Comparison of ENCODE assay signal across 23 cellular contexts in genomic region chr21:43972850-43973633, GRCh38. TPM values are rescaled to one million over a fixed set of nuclear protein-coding genes. Genes with fewer than 3 reads are reported as not detected.
A peak's percentile ranks its signal among the peaks of the same experiment; 100 is the strongest.
DNase-seq lines count a peak whose midpoint lies in the region; ATAC-seq and TF ChIP-seq lines count a peak whose summit lies in the region.
"Had no signal": no experiment of that assay in that cellular context is flagged by ENCODE, and none has a peak within 500 bp of the region (broad histone marks: within the 10 kb centered on the region; RNA-seq: fewer than 3 reads in every experiment).

No MANE protein-coding gene starts in this region.

- no peak overlapping the region for H3K27ac ChIP-seq in SK-N-SH (ENCODE audit: low read depth in 2 of 2, low read length in 1 of 2)
- H3K27ac ChIP-seq in VCaP = 0 out of 2 replicates have a peak overlapping the region, but pooled peaks have one; percentile 6
- H3K27ac ChIP-seq in CD4-positive, alpha-beta T cell (ENCODE audit: low read depth, low read length) = no peak overlapping the region
- H3K27ac ChIP-seq: foreskin keratinocyte, neutrophil, sigmoid colon, uterus had no signal

- DNase-seq in SK-N-SH (peak; percentile 69), mucosa of descending colon (peak in 2 of 3 donors; percentile 31 to 42)
- DNase-seq in stimulated activated naive B cell treated with anti-CD40 and anti-IgM and Interleukin-4, amounts not matched to agents 10 μg/mL and 1 μg/mL and 100 μg/mL, for 72 hours = no peak
- no peak for DNase-seq in CD4-positive, alpha-beta T cell
- DNase-seq in stimulated activated CD8-positive, alpha-beta memory T cell treated with anti-CD3 and anti-CD28 coated beads, Interleukin-4, amount 100 ng/mL, for 48 hours = no peak
- DNase-seq: 8988T; activated effector memory CD4-positive, alpha-beta T cell treated with Interleukin-2 at 50 U/mL for 16 hours; foreskin keratinocyte; midbrain; NCI-H1417 treated with DMSO at 0.1 percent for 48 hours; NCI-H2171; NCI-H748 treated with DMSO at 0.1 percent for 48 hours; PC-3; sigmoid colon; stimulated activated naive CD8-positive, alpha-beta T cell treated with anti-CD3 and anti-CD28 coated beads, Interleukin-15, amount 100 ng/mL, for 72 hours; T1000; uterus had no signal

- peaks cover 41 to 49% of the 10 kb centered on the region in 2 donors for H3K36me3 Mint-ChIP-seq in stimulated activated naive B cell treated with anti-CD40 and anti-IgM and Interleukin-4, amounts not matched to agents 10 μg/mL and 1 μg/mL and 100 μg/mL, for 72 hours
- peaks cover 50% of the 10 kb centered on the region for H3K36me3 Mint-ChIP-seq in CD4-positive, alpha-beta T cell (ENCODE audit: low read depth)

- no peaks in the 10 kb centered on the region for H3K79me2 ChIP-seq in SK-N-SH (ENCODE audit: insufficient read depth)

- no peaks in the 10 kb centered on the region for H3K9me2 ChIP-seq in SK-N-SH

- CTCF ChIA-PET in SK-N-SH (lab: Yijun Ruan, JAX) = interaction anchor here (0.7 to 1.5 kb wide), 3 partner anchors 9 to 156 kb away, joined by 3 to 6 read pairs (median 3); no protein-coding TSS in a partner anchor
- CTCF ChIA-PET in CD4-positive, alpha-beta T cell (lab: Charles Lee) = no interaction called here

- H3K9ac ChIP-seq in SK-N-SH = no peak overlapping the region

- H3K27ac Mint-ChIP-seq in stimulated activated naive B cell treated with anti-CD40 and anti-IgM and Interleukin-4, amounts not matched to agents 10 μg/mL and 1 μg/mL and 100 μg/mL, for 72 hours = peak overlapping the region; percentile 51
- H3K27ac Mint-ChIP-seq in CD4-positive, alpha-beta T cell = no peak overlapping the region
- H3K27ac Mint-ChIP-seq: GM23338 had no signal

- H3F3A ChIP-seq in SK-N-SH (replicated peaks; ENCODE audit: insufficient read depth) = no peaks in the 10 kb centered on the region

- no peak overlapping the region for H3K4me3 ChIP-seq in SK-N-SH (ENCODE audit: low read depth in 2 of 2, low read length in 1 of 2)
- no peak overlapping the region for H3K4me3 ChIP-seq in mucosa of descending colon
- H3K4me3 ChIP-seq: GM23338, sigmoid colon, uterus had no signal

- no peak for TF ChIP-seq EP300 in SK-N-SH (IDR thresholded peaks at IDR 0.05; ENCODE audit: borderline replicate concordance in 1 of 2, low read depth in 1 of 2, low read length in 1 of 2)

- POLR2A ChIA-PET in SK-N-SH (lab: Yijun Ruan, JAX) = interaction anchor here (1.1 kb wide), 1 partner anchor 39 kb away, joined by 3 read pairs; the partner anchor contains the start of gene TRAPPC10
- POLR2A ChIA-PET in CD4-positive, alpha-beta T cell (lab: Charles Lee) = interaction anchor here (0.6 kb wide), 1 partner anchor 26 kb away, joined by 5 read pairs; no protein-coding TSS in a partner anchor

- H3K27me3 ChIP-seq in SK-N-SH (ENCODE audit: insufficient read depth) = no peaks in the 10 kb centered on the region
- no peaks in the 10 kb centered on the region for H3K27me3 ChIP-seq in CD4-positive, alpha-beta T cell (ENCODE audit: control insufficient read depth, insufficient read depth, low read length)
- H3K27me3 ChIP-seq: foreskin keratinocyte, neutrophil, sigmoid colon, uterus had no signal

- ATAC-seq in SK-N-SH treated with all-trans-retinoic acid at 6 μM for 48 hours (no peak), mucosa of descending colon (no peak), HG03280 (IDR thresholded peaks at IDR 0.05; ENCODE audit: unreplicated experiment) (no peak)
- no peak for ATAC-seq in stimulated activated naive B cell treated with anti-CD40 and anti-IgM and Interleukin-4, amounts not matched to agents 10 μg/mL and 1 μg/mL and 100 μg/mL, for 72 hours (replicated peaks)
- no peak for ATAC-seq in CD4-positive, alpha-beta T cell (ENCODE audit: poor library complexity)
- ATAC-seq: foreskin keratinocyte; GM23338; PC-3; stimulated activated naive CD8-positive, alpha-beta T cell treated with anti-CD3 and anti-CD28 coated beads, Interleukin-15, amount 100 ng/mL, for 72 hours had no signal

- H3K4me3 Mint-ChIP-seq in stimulated activated naive B cell treated with anti-CD40 and anti-IgM and Interleukin-4, amounts not matched to agents 10 μg/mL and 1 μg/mL and 100 μg/mL, for 72 hours = no peak overlapping the region
- no peak overlapping the region for H3K4me3 Mint-ChIP-seq in CD4-positive, alpha-beta T cell
- H3K4me3 Mint-ChIP-seq: dendritic cell treated with granulocyte-macrophage colony-stimulating factor and Interleukin-4, amounts not matched to agents 40 ng/mL and 50 ng/mL, for 4 days; GM23338; stimulated activated naive CD8-positive, alpha-beta T cell treated with anti-CD3 and anti-CD28 coated beads, Interleukin-15, amount 100 ng/mL, for 72 hours had no signal

- H3K27me3 Mint-ChIP-seq in stimulated activated naive B cell treated with anti-CD40 and anti-IgM and Interleukin-4, amounts not matched to agents 10 μg/mL and 1 μg/mL and 100 μg/mL, for 72 hours = no peaks in the 10 kb centered on the region
- H3K27me3 Mint-ChIP-seq in CD4-positive, alpha-beta T cell = no peaks in the 10 kb centered on the region
- H3K27me3 Mint-ChIP-seq: dendritic cell treated with granulocyte-macrophage colony-stimulating factor and Interleukin-4, amounts not matched to agents 40 ng/mL and 50 ng/mL, for 4 days; stimulated activated naive CD8-positive, alpha-beta T cell treated with anti-CD3 and anti-CD28 coated beads, Interleukin-15, amount 100 ng/mL, for 72 hours had no signal

- H3K36me3 ChIP-seq in SK-N-SH (replicated peaks in 1 of 2; ENCODE audit: control insufficient read depth in 1 of 2, insufficient read depth in 2 of 2, low read length in 1 of 2) (peaks cover 2 to 33% of the 10 kb centered on the region in 2 experiments), mucosa of descending colon (ENCODE audit: low read depth) (no peaks in the 10 kb centered on the region)
- H3K36me3 ChIP-seq: uterus had no signal

- TF ChIP-seq CTCF in SK-N-SH (IDR thresholded peaks at IDR 0.05) (no peak), VCaP (conservative IDR thresholded peaks at IDR 0.05) (no peak), mucosa of descending colon (IDR thresholded peaks at IDR 0.05) (no peak)
- no peak for TF ChIP-seq CTCF in CD4-positive, alpha-beta T cell (IDR thresholded peaks at IDR 0.05)

- H4K20me1 ChIP-seq in SK-N-SH (ENCODE audit: insufficient read depth) = no peaks in the 10 kb centered on the region

- no peaks in the 10 kb centered on the region; a peak in 1 of 4 replicates for H3K4me1 ChIP-seq in SK-N-SH (ENCODE audit: control insufficient read depth in 1 of 2, insufficient read depth in 2 of 2, low read depth in 1 of 2, low read length in 1 of 2)
- no peaks in the 10 kb centered on the region for H3K4me1 ChIP-seq in mucosa of descending colon (ENCODE audit: low read depth)
- H3K4me1 ChIP-seq: foreskin keratinocyte, uterus had no signal

- peaks cover 13 to 14% of the 10 kb centered on the region in 2 donors for H3K4me1 Mint-ChIP-seq in stimulated activated naive B cell treated with anti-CD40 and anti-IgM and Interleukin-4, amounts not matched to agents 10 μg/mL and 1 μg/mL and 100 μg/mL, for 72 hours
- H3K4me1 Mint-ChIP-seq in CD4-positive, alpha-beta T cell (ENCODE audit: low read depth) = peaks cover 10% of the 10 kb centered on the region
- H3K4me1 Mint-ChIP-seq: GM23338 had no signal

- H3K9me3 ChIP-seq in SK-N-SH (no peaks in the 10 kb centered on the region), mucosa of descending colon (no peaks in the 10 kb centered on the region)
- H3K9me3 ChIP-seq in CD4-positive, alpha-beta T cell (ENCODE audit: control insufficient read depth, low read length) = no peaks in the 10 kb centered on the region
- H3K9me3 ChIP-seq: neutrophil, sigmoid colon, uterus had no signal

- no peak overlapping the region for H3K4me2 ChIP-seq in SK-N-SH
- H3K4me2 ChIP-seq: GM23338 had no signal

- 89% methylated on average over 24 of the region's 29 CpGs for WGBS in SK-N-SH (ENCODE audit: low lambda C conversion rate)

- no peak for TF ChIP-seq RAD21 in SK-N-SH (IDR thresholded peaks at IDR 0.05; ENCODE audit: low read length)

- no peak overlapping the region for H2AFZ ChIP-seq in SK-N-SH (ENCODE audit: low read depth)
- H2AFZ ChIP-seq: GM23338 had no signal

- no peaks in the 10 kb centered on the region for H3K9me3 Mint-ChIP-seq in stimulated activated naive B cell treated with anti-CD40 and anti-IgM and Interleukin-4, amounts not matched to agents 10 μg/mL and 1 μg/mL and 100 μg/mL, for 72 hours
- H3K9me3 Mint-ChIP-seq in CD4-positive, alpha-beta T cell = no peaks in the 10 kb centered on the region
- H3K9me3 Mint-ChIP-seq: dendritic cell treated with granulocyte-macrophage colony-stimulating factor and Interleukin-4, amounts not matched to agents 40 ng/mL and 50 ng/mL, for 4 days; GM23338; stimulated activated naive CD8-positive, alpha-beta T cell treated with anti-CD3 and anti-CD28 coated beads, Interleukin-15, amount 100 ng/mL, for 72 hours had no signal

- intact Hi-C loops in mucosa of descending colon (cut with DNase I, micrococcal nuclease) = no loop called here
- intact Hi-C loops in CD4-positive, alpha-beta T cell (cut with DNase I, micrococcal nuclease) = no loop called here

TF ChIP-seq in SK-N-SH, 30 proteins besides CTCF, POLR2A, EP300 and RAD21 (continues in another document):
- TF ChIP-seq MEF2A (IDR thresholded peaks at IDR 0.05; ENCODE audit: borderline replicate concordance, low read depth) (no peak), RXRA (IDR thresholded peaks at IDR 0.05; ENCODE audit: borderline replicate concordance, low read depth) (no peak), FOXM1 (IDR thresholded peaks at IDR 0.05; ENCODE audit: low read depth) (no peak), TEAD4 (IDR thresholded peaks at IDR 0.05; ENCODE audit: borderline replicate concordance, insufficient read depth) (no peak), MXI1 (IDR thresholded peaks at IDR 0.05; ENCODE audit: low read depth, low read length) (no peak), GABPA (IDR thresholded peaks at IDR 0.05; ENCODE audit: low read depth) (no peak), RCOR1 (IDR thresholded peaks at IDR 0.05; ENCODE audit: low read length) (no peak), SMC3 (IDR thresholded peaks at IDR 0.05; ENCODE audit: low read depth, low read length) (no peak)

TF ChIP-seq in SK-N-SH treated with all-trans-retinoic acid at 6 μM for 48 hours, 23 proteins besides CTCF, POLR2A, EP300 and RAD21 (continues in another document):
- no peak for TF ChIP-seq RARB (CRISPR knock-in tag; IDR thresholded peaks at IDR 0.05)

RNA-seq across cellular contexts. Expression of gene TRAPPC10, which starts 39.1 kb away (rescaled TPM):
- 17.5 and 18.9 TPM in 2 replicates for polyA plus RNA-seq in SK-N-SH (2012; rRNA removed)
- polyA plus RNA-seq in SK-N-SH (2012; cell fraction: cytosol; rRNA removed) = 12.4 and 14.8 TPM in 2 replicates
- 42.6 and 53.7 TPM in 2 replicates for polyA plus RNA-seq in SK-N-SH (2012; cell fraction: nucleus; rRNA removed)
- 10 to 100 TPM; 57.7 to 86.8 (median 61.9) TPM for total RNA-seq in mucosa of descending colon
- total RNA-seq in CD4-positive, alpha-beta T cell = 100 to 1,000 TPM in 1 of 2 experiments, 10 to 100 TPM in 1; 98.1 to 101 TPM

Comparison
In these comparisons a context has a peak if more than half of its experiments do, and no peak if none do; other contexts are left out.
1. DNase-seq: peak in SK-N-SH (single experiment) and mucosa of descending colon (2 of 3); none in stimulated activated naive B cell treated with anti-CD40 and anti-IgM and Interleukin-4, amounts not matched to agents 10 μg/mL and 1 μg/mL and 100 μg/mL, for 72 hours (single experiment), CD4-positive, alpha-beta T cell (0 of 10) and stimulated activated CD8-positive, alpha-beta memory T cell treated with anti-CD3 and anti-CD28 coated beads, Interleukin-4, amount 100 ng/mL, for 48 hours (single experiment).